ENCODE assay signal across 19 cellular contexts in the genomic region with DNA sequence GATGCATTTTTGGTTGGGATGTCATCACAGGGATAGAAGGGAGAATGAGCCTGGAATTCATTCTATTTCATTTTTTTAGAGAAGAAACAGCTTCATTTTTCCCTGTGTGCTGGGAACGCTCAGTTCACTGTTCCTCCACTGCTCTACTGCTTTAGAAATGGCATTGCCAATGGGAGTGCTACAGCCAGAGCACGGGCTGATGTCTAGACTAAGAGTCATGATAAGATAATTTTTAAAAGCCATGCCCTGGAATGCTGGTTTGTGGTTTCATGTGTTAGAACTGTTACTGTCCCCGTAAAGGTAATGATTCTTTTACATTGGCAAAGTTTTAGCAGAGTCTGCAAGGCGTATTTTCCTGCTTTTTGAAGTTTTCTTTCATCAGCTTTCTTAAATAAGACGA.
A peak's percentile ranks its signal among the peaks of the same experiment; 100 is the strongest.
DNase-seq lines count a peak whose midpoint lies in the region; ATAC-seq and TF ChIP-seq lines count a peak whose summit lies in the region.
"Had no signal": no experiment of that assay in that cellular context is flagged by ENCODE, and none has a peak within 500 bp of the region (broad histone marks: within the 10 kb centered on the region; RNA-seq: fewer than 3 reads in every experiment).

No MANE protein-coding gene starts in this region.

- H3K27ac ChIP-seq in SJSA1: peak overlapping the region; percentile 77
- no peak overlapping the region for H3K27ac ChIP-seq in ascending aorta
- H3K27ac ChIP-seq: lower lobe of right lung, parathyroid adenoma had no signal

- DNase-seq in EL (peak; percentile 37), SJSA1 (ENCODE audit: low read depth in 1 of 2, low spot score in 2 of 2) (peak; percentile 62 to 72), fibroblast of villous mesenchyme (ENCODE audit: low read depth) (peak; percentile 62), osteocyte (ENCODE audit: extremely low spot score, unreplicated experiment) (no peak), ascending aorta (ENCODE audit: low spot score in 2 of 2) (no peak), superior temporal gyrus (ENCODE audit: extremely low spot score) (no peak)
- DNase-seq: activated CD8-positive, alpha-beta memory T cell treated with anti-CD3 and anti-CD28 coated beads, Interleukin-2, amount 50 U/mL, for 48 hours; activated naive CD8-positive, alpha-beta T cell treated with anti-CD3 and anti-CD28 coated beads, Interleukin-2, amount 10 ng/mL, durations not matched to agents 7 days and 5 days; effector CD4-positive, alpha-beta T cell; lower lobe of right lung; NCI-H1436 treated with DMSO at 0.1 percent for 48 hours; NCI-H526; SHP77 treated with DMSO at 0.1 percent for 48 hours; stimulated activated CD4-positive, alpha-beta T cell treated with anti-CD3 and anti-CD28 coated beads, Interleukin-4, amount 100 ng/mL, for 1 hour; stimulated activated naive CD4-positive, alpha-beta T cell had no signal

- H3K27ac Mint-ChIP-seq in osteocyte (ENCODE audit: unreplicated experiment): peak overlapping the region; percentile 84
- H3K27ac Mint-ChIP-seq: activated naive CD8-positive, alpha-beta T cell treated with anti-CD3 and anti-CD28 coated beads, Interleukin-2, amount 10 ng/mL, durations not matched to agents 7 days and 5 days; B cell had no signal

- no peaks in the 10 kb centered on the region for H3K36me3 Mint-ChIP-seq in osteocyte (ENCODE audit: unreplicated experiment)

- peaks cover 27% of the 10 kb centered on the region for H3K4me1 ChIP-seq in SJSA1 (replicated peaks)
- H3K4me1 ChIP-seq in ascending aorta: no peaks in the 10 kb centered on the region
- H3K4me1 ChIP-seq: parathyroid adenoma had no signal

- H3K4me1 Mint-ChIP-seq in osteocyte (ENCODE audit: unreplicated experiment): peaks cover 20% of the 10 kb centered on the region

- no peak overlapping the region for H3K4me3 Mint-ChIP-seq in osteocyte (ENCODE audit: unreplicated experiment)
- H3K4me3 Mint-ChIP-seq: B cell had no signal

- no peaks in the 10 kb centered on the region for H3K9me3 Mint-ChIP-seq in osteocyte (ENCODE audit: unreplicated experiment)

- H3K27me3 ChIP-seq in SJSA1 (replicated peaks) (no peaks in the 10 kb centered on the region), ascending aorta (no peaks in the 10 kb centered on the region)

- H3K9me3 ChIP-seq in SJSA1 (replicated peaks) (no peaks in the 10 kb centered on the region), ascending aorta (no peaks in the 10 kb centered on the region)
- H3K9me3 ChIP-seq: lower lobe of right lung had no signal

- no peak for ATAC-seq in GM21447 (IDR thresholded peaks at IDR 0.05; ENCODE audit: unreplicated experiment)
- ATAC-seq in GM19395 (IDR thresholded peaks at IDR 0.05; ENCODE audit: unreplicated experiment): no peak

- TF ChIP-seq CTCF in fibroblast of villous mesenchyme (IDR thresholded peaks at IDR 0.05; ENCODE audit: insufficient read depth, low read depth, low read length): no peak
- no peak for TF ChIP-seq CTCF in osteocyte (IDR thresholded peaks at IDR 0.05)
- no peak for TF ChIP-seq CTCF in ascending aorta (IDR thresholded peaks at IDR 0.05)

- H3K36me3 ChIP-seq in SJSA1: no peaks in the 10 kb centered on the region
- no peaks in the 10 kb centered on the region for H3K36me3 ChIP-seq in ascending aorta
- H3K36me3 ChIP-seq: lower lobe of right lung had no signal

- intact Hi-C loops in ascending aorta (cut with DNase I): no loop called here

- no peak overlapping the region for H3K4me3 ChIP-seq in SJSA1
- no peak overlapping the region for H3K4me3 ChIP-seq in fibroblast of villous mesenchyme (ENCODE audit: low read depth, low read length)
- H3K4me3 ChIP-seq in ascending aorta: no peak overlapping the region
- H3K4me3 ChIP-seq: lower lobe of right lung had no signal

- H3K27me3 Mint-ChIP-seq in osteocyte (ENCODE audit: unreplicated experiment): no peaks in the 10 kb centered on the region
- H3K27me3 Mint-ChIP-seq: activated naive CD8-positive, alpha-beta T cell treated with anti-CD3 and anti-CD28 coated beads, Interleukin-2, amount 10 ng/mL, durations not matched to agents 7 days and 5 days; B cell had no signal

Comparison
In these comparisons a context has a peak if more than half of its experiments do, and no peak if none do; other contexts are left out.
1. DNase-seq: peak in EL (single experiment), SJSA1 (2 of 2) and fibroblast of villous mesenchyme (single experiment); none in osteocyte (single experiment), ascending aorta (0 of 2) and superior temporal gyrus (single experiment).